12 cellular contexts compared by ENCODE assay signal in genomic region chr17:64406321-64407200, GRCh38. TPM values are rescaled to one million over a fixed set of nuclear protein-coding genes. Genes with fewer than 3 reads are reported as not detected.
DNase-seq lines count a peak whose midpoint lies in the region; ATAC-seq and TF ChIP-seq lines count a peak whose summit lies in the region.
"Had no signal": no experiment of that assay in that cellular context is flagged by ENCODE, and none has a peak within 500 bp of the region (broad histone marks: within the 10 kb centered on the region; RNA-seq: fewer than 3 reads in every experiment).

No MANE protein-coding gene starts in this region.

- no peaks in the 10 kb centered on the region for H3K36me3 Mint-ChIP-seq in CD8-positive, alpha-beta T cell

- no peak overlapping the region for H2AFZ ChIP-seq in PC-9

- peaks cover 16% of the 10 kb centered on the region for H3K4me1 Mint-ChIP-seq in CD8-positive, alpha-beta T cell (ENCODE audit: low read depth)

- H3K4me3 Mint-ChIP-seq in CD8-positive, alpha-beta T cell, result no peak overlapping the region
- H3K4me3 Mint-ChIP-seq: activated T-cell treated with anti-CD3 and anti-CD28 coated beads, Interleukin-2, amount 50 U/mL, for 4 hours had no signal

- H3K27me3 Mint-ChIP-seq in CD8-positive, alpha-beta T cell (ENCODE audit: low read depth), result no peaks in the 10 kb centered on the region

- no peak overlapping the region for H3K4me3 ChIP-seq in CD8-positive, alpha-beta T cell (ENCODE audit: low read depth, low read length)
- no peak overlapping the region for H3K4me3 ChIP-seq in PC-9

- peaks cover 97% of the 10 kb centered on the region for H3F3A ChIP-seq in PC-9 (ENCODE audit: insufficient read depth, low read depth)

- intact Hi-C loops in CD8-positive, alpha-beta T cell (cut with DNase I, micrococcal nuclease), result no loop called here
- intact Hi-C loops in PC-9 (cut with micrococcal nuclease; ENCODE audit: unreplicated experiment), result no loop called here

- H3K27ac ChIP-seq in CD8-positive, alpha-beta T cell (ENCODE audit: low read depth, low read length), result no peak overlapping the region
- peak overlapping the region; percentile 50 for H3K27ac ChIP-seq in PC-9

- POLR2A ChIA-PET in CD8-positive, alpha-beta T cell (lab: Charles Lee), result no interaction called here
- POLR2A ChIA-PET in PC-9 (lab: Charles Lee; ENCODE audit: unreplicated experiment), result no interaction called here

- peak in 1 of 7 experiments; percentile 32 for DNase-seq in CD8-positive, alpha-beta T cell
- peak; percentile 43 for DNase-seq in ELR (ENCODE audit: low read depth)
- DNase-seq in PC-9, result no peak
- DNase-seq in iris pigment epithelial cell (ENCODE audit: low read depth), result peak; percentile 34
- no peak for DNase-seq in effector CD4-positive, alpha-beta T cell
- DNase-seq: activated T-cell treated with anti-CD3 and anti-CD28 coated beads, Interleukin-2, amount 50 U/mL, for 4 hours; DMS153; KG1; T-helper 9 cell had no signal

- H3K9me3 Mint-ChIP-seq in CD8-positive, alpha-beta T cell, result no peaks in the 10 kb centered on the region
- H3K9me3 Mint-ChIP-seq: activated T-cell treated with anti-CD3 and anti-CD28 coated beads, Interleukin-2, amount 50 U/mL, for 4 hours had no signal

- H3K4me2 ChIP-seq in PC-9, result no peak overlapping the region

- H3K9me2 ChIP-seq in PC-9 (ENCODE audit: insufficient read depth), result no peaks in the 10 kb centered on the region

- H3K27ac Mint-ChIP-seq in CD8-positive, alpha-beta T cell, result peak overlapping the region; percentile 11

- H3K79me2 ChIP-seq in PC-9 (ENCODE audit: low read depth), result peaks cover 19% of the 10 kb centered on the region

- H3K27me3 ChIP-seq in CD8-positive, alpha-beta T cell (ENCODE audit: insufficient read depth, low read length), result no peaks in the 10 kb centered on the region
- no peaks in the 10 kb centered on the region for H3K27me3 ChIP-seq in PC-9 (ENCODE audit: insufficient read depth, low read depth)

- H4K20me1 ChIP-seq in PC-9 (ENCODE audit: insufficient read depth), result peaks cover 92% of the 10 kb centered on the region

- H3K36me3 ChIP-seq in CD8-positive, alpha-beta T cell (ENCODE audit: insufficient read depth, low read length), result no peaks in the 10 kb centered on the region
- peaks cover 37% of the 10 kb centered on the region for H3K36me3 ChIP-seq in PC-9 (ENCODE audit: low read depth)

- TF ChIP-seq CTCF in CD8-positive, alpha-beta T cell (IDR thresholded peaks at IDR 0.05), result no peak
- TF ChIP-seq CTCF in PC-9 (conservative IDR thresholded peaks at IDR 0.05), result no peak

- ATAC-seq in CD8-positive, alpha-beta T cell, result no peak
- ATAC-seq in HG02678 (IDR thresholded peaks at IDR 0.05; ENCODE audit: unreplicated experiment), result no peak
- ATAC-seq in HG03378 (IDR thresholded peaks at IDR 0.05; ENCODE audit: unreplicated experiment), result no peak
- ATAC-seq in GM18858 (IDR thresholded peaks at IDR 0.05; ENCODE audit: unreplicated experiment), result no peak
- ATAC-seq: activated T-cell treated with anti-CD3 and anti-CD28 coated beads, Interleukin-2, amount 50 U/mL, for 4 hours had no signal

- peaks cover 10% of the 10 kb centered on the region for H3K4me1 ChIP-seq in CD8-positive, alpha-beta T cell (ENCODE audit: insufficient read depth, low read length)
- H3K4me1 ChIP-seq in PC-9 (replicated peaks; ENCODE audit: insufficient read depth), result no peaks in the 10 kb centered on the region; the same call in 1 of the 2 replicates

- H3K9me3 ChIP-seq in CD8-positive, alpha-beta T cell (ENCODE audit: low read length), result no peaks in the 10 kb centered on the region
- H3K9me3 ChIP-seq in PC-9 (ENCODE audit: insufficient read depth, low read depth), result no peaks in the 10 kb centered on the region

- CTCF ChIA-PET in CD8-positive, alpha-beta T cell (lab: Charles Lee), result interaction anchor here (0.6 to 3.1 kb wide), 5 partner anchors 10 to 81 kb away, joined by 3 to 17 read pairs (median 4); partner anchors contain the start of gene PECAM1
- CTCF ChIA-PET in PC-9 (lab: Charles Lee), result interaction anchor here (0.6 kb wide), 1 partner anchor 117 kb away, joined by 4 read pairs; no protein-coding TSS in a partner anchor

- BruUV-seq in PC-9 (replicated peaks; lab: Mats Ljungman, UMichigan), result no TSS peak

RNA-seq across cellular contexts. Expression of gene PECAM1, which starts 15.9 kb away (rescaled TPM):
- 10 to 100 TPM; 64.3 to 70.6 TPM for total RNA-seq in CD8-positive, alpha-beta T cell
- total RNA-seq in PC-9 (2021), result 0.80 and 1.5 TPM in 2 replicates

RNA-seq across cellular contexts. Expression of gene MILR1, which starts 42.4 kb away (rescaled TPM):
- not detected for total RNA-seq in CD8-positive, alpha-beta T cell
- 22.9 and 25.6 TPM in 2 replicates for total RNA-seq in PC-9 (2021)
- total RNA-seq: activated T-cell treated with anti-CD3 and anti-CD28 coated beads, Interleukin-2, amount 50 U/mL, for 4 hours had no signal

Comparison
In these comparisons a context has a peak if more than half of its experiments do, and no peak if none do; other contexts are left out.
1. DNase-seq: peak in ELR (single experiment) and iris pigment epithelial cell (single experiment); none in PC-9 (0 of 2) and effector CD4-positive, alpha-beta T cell (single experiment).
2. RNA of gene PECAM1, which starts 15.9 kb away (total RNA-seq): 64.3 to 70.6 TPM in CD8-positive, alpha-beta T cell; 0.80 to 1.5 TPM in PC-9; every median in the first group is over 10 times any median in the second.
3. RNA of gene MILR1, which starts 42.4 kb away (total RNA-seq): 22.9 to 25.6 TPM in PC-9; not detected in CD8-positive, alpha-beta T cell; every median in the first group is over 10 times any median in the second.